Comparison of ENCODE assay signal across 8 cellular contexts in the genomic region with DNA sequence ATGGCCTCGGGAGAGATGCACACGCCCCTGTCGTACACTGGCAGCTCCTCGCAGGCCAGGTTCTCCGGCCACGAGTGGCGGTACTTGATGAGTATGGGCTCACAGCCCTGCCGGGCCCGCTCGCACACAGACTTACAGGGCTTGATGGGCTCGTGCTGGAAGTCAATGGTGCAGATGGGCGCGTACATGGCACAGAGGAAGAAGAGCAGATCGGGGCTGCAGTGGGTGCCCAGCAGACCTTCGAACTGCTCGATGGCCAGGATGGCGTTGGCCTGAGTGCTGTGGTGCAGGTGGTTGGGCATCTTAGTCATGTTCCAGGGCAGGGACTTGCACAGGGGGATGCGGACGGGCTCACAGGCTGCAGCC. TPM values are rescaled to one million over a fixed set of nuclear protein-coding genes. Genes with fewer than 3 reads are reported as not detected.
DNase-seq lines count a peak whose midpoint lies in the region; ATAC-seq, FAIRE-seq and TF ChIP-seq lines count a peak whose summit lies in the region.

No MANE protein-coding gene starts in this region.

- H3K4me3 Mint-ChIP-seq in activated naive CD8-positive, alpha-beta T cell: peak overlapping the region; percentile 74

- no peaks in the 10 kb centered on the region for H3K9me3 ChIP-seq in right cardiac atrium (ENCODE audit: control insufficient read depth, low read length)

- no peaks in the 10 kb centered on the region for H3K27me3 ChIP-seq in right cardiac atrium (ENCODE audit: control insufficient read depth, insufficient read depth)

- FAIRE-seq in RCC 7860 (lab: Jason Lieb, UNC): no peak

- H3K36me3 Mint-ChIP-seq in activated naive CD8-positive, alpha-beta T cell: no peaks in the 10 kb centered on the region

- no peak for TF ChIP-seq CTCF in HFF-Myc (IDR thresholded peaks at IDR 0.05; ENCODE audit: low read depth, low read length, missing control alignments)

- no peak for DNase-seq in HFF-Myc (ENCODE audit: extremely low read depth, low read depth)
- peak; percentile 22 to 71 (median 64) for DNase-seq in right cardiac atrium
- no peak for DNase-seq in medulla oblongata (ENCODE audit: extremely low spot score)
- no peak for DNase-seq in stimulated activated naive CD4-positive, alpha-beta T cell treated with Interleukin-2 at 50 U/mL for 16 hours (lab: John Stamatoyannopoulos, UW)
- DNase-seq in RCC 7860 (ENCODE audit: low spot score): no peak

- ATAC-seq in right cardiac atrium (peak; percentile 52), GM21447 (IDR thresholded peaks at IDR 0.05; ENCODE audit: unreplicated experiment) (no peak)

- no peak overlapping the region for H3K27ac Mint-ChIP-seq in activated naive CD8-positive, alpha-beta T cell

- no peaks in the 10 kb centered on the region for H3K4me1 ChIP-seq in right cardiac atrium (ENCODE audit: control insufficient read depth, insufficient read depth, low read length)

- intact Hi-C loops in right cardiac atrium (cut with DNase I): no loop called here

- peaks cover 20% of the 10 kb centered on the region for H3K4me1 Mint-ChIP-seq in activated naive CD8-positive, alpha-beta T cell (ENCODE audit: low read depth)

- H3K27ac ChIP-seq in right cardiac atrium (ENCODE audit: low read length): no peak overlapping the region
- peak overlapping the region in 3 of 21 experiments; percentile 1 to 61 (median 30) for H3K27ac ChIP-seq in skin epidermis

- peak overlapping the region; percentile 35 for H3K4me3 ChIP-seq in HFF-Myc (replicated peaks; ENCODE audit: low read depth, low read length)
- peak overlapping the region; percentile 61 for H3K4me3 ChIP-seq in right cardiac atrium (ENCODE audit: low read length)
- peak overlapping the region; percentile 7 to 38 (median 17) for H3K4me3 ChIP-seq in skin epidermis

- no peaks in the 10 kb centered on the region for H3K9me3 Mint-ChIP-seq in activated naive CD8-positive, alpha-beta T cell (ENCODE audit: low read depth)

- WGBS in right cardiac atrium: 12% methylated on average over 19 of the region's 19 CpGs

- H3K27me3 Mint-ChIP-seq in activated naive CD8-positive, alpha-beta T cell: peaks cover 21% of the 10 kb centered on the region

RNA-seq across cellular contexts. Expression of gene FRZB, which starts 0.4 kb away (rescaled TPM):
- 1 to 10 TPM; 3.1 to 7.1 (median 5.1) TPM for total RNA-seq in right cardiac atrium
- 2.8 TPM for polyA plus RNA-seq in right cardiac atrium

Comparison
In these comparisons a context has a peak if more than half of its experiments do, and no peak if none do; other contexts are left out.
1. DNase-seq: peak in right cardiac atrium (3 of 3); none in HFF-Myc (single experiment), medulla oblongata (single experiment), stimulated activated naive CD4-positive, alpha-beta T cell treated with Interleukin-2 at 50 U/mL for 16 hours (single experiment) and RCC 7860 (single experiment).
2. Peak in every context shown above with its lines, with median percentiles within 50 percentile points of each other: H3K4me3 ChIP-seq.